In the genomic region with DNA sequence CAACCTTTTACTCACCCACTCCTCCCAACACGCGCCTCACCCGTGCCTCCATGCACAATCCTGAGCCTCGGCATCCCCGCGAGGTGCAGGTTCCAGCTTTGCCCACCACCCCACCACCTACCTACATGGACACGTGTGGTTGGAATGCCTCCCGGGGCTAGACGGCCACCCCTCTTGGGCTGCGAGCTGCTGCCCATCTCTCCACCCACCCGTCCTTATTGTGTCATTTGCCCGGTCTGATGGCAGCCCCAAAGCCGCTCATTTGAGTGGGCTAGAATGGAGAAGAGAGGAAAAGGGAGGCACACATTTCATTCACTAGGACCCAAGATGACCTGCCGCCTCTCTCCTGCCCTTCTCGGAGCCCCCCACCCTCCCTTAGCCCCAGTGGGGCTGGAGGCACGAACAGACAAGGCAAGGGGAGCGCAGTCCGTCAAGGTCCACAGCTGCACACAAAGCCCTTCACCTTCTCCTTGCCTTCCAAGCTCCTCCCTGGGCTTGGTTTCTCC, we compare ENCODE assay signal across 8 cellular contexts. TPM values are rescaled to one million over a fixed set of nuclear protein-coding genes. Genes with fewer than 3 reads are reported as not detected.
DNase-seq lines count a peak whose midpoint lies in the region; ATAC-seq and TF ChIP-seq lines count a peak whose summit lies in the region.

No MANE protein-coding gene starts in this region.

- peaks cover 48% of the 10 kb centered on the region for H3K79me2 ChIP-seq in GM23338 (replicated peaks; ENCODE audit: insufficient read depth)

- H3K4me1 Mint-ChIP-seq in GM23338, result peaks cover 52% of the 10 kb centered on the region

- peak overlapping the region; percentile 94 for H3K27ac ChIP-seq in GM23338 (ENCODE audit: low read depth)
- peak overlapping the region; percentile 93 for H3K27ac ChIP-seq in psoas muscle

- H3K4me2 ChIP-seq in GM23338, result peak overlapping the region; percentile 98

- H3K9me2 ChIP-seq in GM23338 (ENCODE audit: insufficient read depth), result no peaks in the 10 kb centered on the region

- no peak for TF ChIP-seq CTCF in GM23338 (conservative IDR thresholded peaks at IDR 0.05; ENCODE audit: low read depth in 2 of 2)
- no peak for TF ChIP-seq CTCF in foreskin fibroblast (IDR thresholded peaks at IDR 0.05; ENCODE audit: low read depth, low read length)
- no peak for TF ChIP-seq CTCF in psoas muscle (IDR thresholded peaks at IDR 0.05)

- peak overlapping the region; percentile 94 for H3K27ac Mint-ChIP-seq in GM23338

- H3K9me3 ChIP-seq in psoas muscle, result no peaks in the 10 kb centered on the region

- H2AFZ ChIP-seq in GM23338, result no peak overlapping the region

- WGBS in psoas muscle, 3 donors, result 6% methylated on average over 16 to 18 of the region's 18 CpGs

- H3K36me3 ChIP-seq in GM23338 (ENCODE audit: insufficient read depth) (no peaks in the 10 kb centered on the region), psoas muscle (ENCODE audit: insufficient read depth in 1 of 2, low read depth in 1 of 2) (no peaks in the 10 kb centered on the region)

- H3K4me1 ChIP-seq in GM23338 (ENCODE audit: insufficient read depth), result peaks cover 49% of the 10 kb centered on the region
- H3K4me1 ChIP-seq in psoas muscle, result peaks cover 6% of the 10 kb centered on the region

- H3K27me3 ChIP-seq in GM23338 (ENCODE audit: insufficient read depth), result no peaks in the 10 kb centered on the region
- no peaks in the 10 kb centered on the region for H3K27me3 ChIP-seq in psoas muscle (ENCODE audit: insufficient read depth in 3 of 3, low read length in 2 of 3)

- H3K4me3 ChIP-seq in GM23338, result peak overlapping the region; percentile 93
- H3K4me3 ChIP-seq in foreskin fibroblast (ENCODE audit: low read depth in 1 of 2, low read length in 2 of 2), result peak overlapping the region; percentile 90 to 92
- peak overlapping the region; percentile 96 for H3K4me3 ChIP-seq in psoas muscle

- intact Hi-C loops in psoas muscle (cut with DNase I), result no loop called here

- H3K36me3 Mint-ChIP-seq in GM23338 (ENCODE audit: low read depth), result peaks cover 8% of the 10 kb centered on the region

- no peaks in the 10 kb centered on the region for H3K9me3 Mint-ChIP-seq in GM23338

- peak overlapping the region; percentile 91 for H3K4me3 Mint-ChIP-seq in GM23338

- DNase-seq in GM23338 (ENCODE audit: low spot score) (no peak), SW480 (ENCODE audit: low spot score) (peak; percentile 46), foreskin fibroblast (no peak), psoas muscle (peak in 1 of 2 donors; percentile 56), NCI-H1436 (lab: John Stamatoyannopoulos, UW) (no peak), globus pallidus (ENCODE audit: low spot score) (no peak)
- no peak for DNase-seq in stimulated activated CD4-positive, alpha-beta T cell treated with anti-CD3 and anti-CD28 coated beads, Interleukin-2, amount 100 ng/mL, for 24 hours

- H3F3A ChIP-seq in GM23338 (replicated peaks; ENCODE audit: low read depth), result 0 out of 2 replicates have a peak, but pooled peaks cover 4% of the 10 kb centered on the region

- H3K27me3 Mint-ChIP-seq in GM23338 (ENCODE audit: insufficient read depth, low read depth, poor library complexity), result peaks cover 12% of the 10 kb centered on the region

- H4K20me1 ChIP-seq in GM23338 (replicated peaks; ENCODE audit: insufficient read depth), result peaks cover 14% of the 10 kb centered on the region; the same call in 1 of the 2 replicates

- ATAC-seq in GM23338 (peak; percentile 3), psoas muscle (peak in 2 of 4 donors; percentile 16 to 21), GM18907 (IDR thresholded peaks at IDR 0.05; ENCODE audit: unreplicated experiment) (no peak)

TF ChIP-seq in GM23338, 12 proteins besides CTCF, POLR2A, EP300 and RAD21:
- TF ChIP-seq, protein P1, sequence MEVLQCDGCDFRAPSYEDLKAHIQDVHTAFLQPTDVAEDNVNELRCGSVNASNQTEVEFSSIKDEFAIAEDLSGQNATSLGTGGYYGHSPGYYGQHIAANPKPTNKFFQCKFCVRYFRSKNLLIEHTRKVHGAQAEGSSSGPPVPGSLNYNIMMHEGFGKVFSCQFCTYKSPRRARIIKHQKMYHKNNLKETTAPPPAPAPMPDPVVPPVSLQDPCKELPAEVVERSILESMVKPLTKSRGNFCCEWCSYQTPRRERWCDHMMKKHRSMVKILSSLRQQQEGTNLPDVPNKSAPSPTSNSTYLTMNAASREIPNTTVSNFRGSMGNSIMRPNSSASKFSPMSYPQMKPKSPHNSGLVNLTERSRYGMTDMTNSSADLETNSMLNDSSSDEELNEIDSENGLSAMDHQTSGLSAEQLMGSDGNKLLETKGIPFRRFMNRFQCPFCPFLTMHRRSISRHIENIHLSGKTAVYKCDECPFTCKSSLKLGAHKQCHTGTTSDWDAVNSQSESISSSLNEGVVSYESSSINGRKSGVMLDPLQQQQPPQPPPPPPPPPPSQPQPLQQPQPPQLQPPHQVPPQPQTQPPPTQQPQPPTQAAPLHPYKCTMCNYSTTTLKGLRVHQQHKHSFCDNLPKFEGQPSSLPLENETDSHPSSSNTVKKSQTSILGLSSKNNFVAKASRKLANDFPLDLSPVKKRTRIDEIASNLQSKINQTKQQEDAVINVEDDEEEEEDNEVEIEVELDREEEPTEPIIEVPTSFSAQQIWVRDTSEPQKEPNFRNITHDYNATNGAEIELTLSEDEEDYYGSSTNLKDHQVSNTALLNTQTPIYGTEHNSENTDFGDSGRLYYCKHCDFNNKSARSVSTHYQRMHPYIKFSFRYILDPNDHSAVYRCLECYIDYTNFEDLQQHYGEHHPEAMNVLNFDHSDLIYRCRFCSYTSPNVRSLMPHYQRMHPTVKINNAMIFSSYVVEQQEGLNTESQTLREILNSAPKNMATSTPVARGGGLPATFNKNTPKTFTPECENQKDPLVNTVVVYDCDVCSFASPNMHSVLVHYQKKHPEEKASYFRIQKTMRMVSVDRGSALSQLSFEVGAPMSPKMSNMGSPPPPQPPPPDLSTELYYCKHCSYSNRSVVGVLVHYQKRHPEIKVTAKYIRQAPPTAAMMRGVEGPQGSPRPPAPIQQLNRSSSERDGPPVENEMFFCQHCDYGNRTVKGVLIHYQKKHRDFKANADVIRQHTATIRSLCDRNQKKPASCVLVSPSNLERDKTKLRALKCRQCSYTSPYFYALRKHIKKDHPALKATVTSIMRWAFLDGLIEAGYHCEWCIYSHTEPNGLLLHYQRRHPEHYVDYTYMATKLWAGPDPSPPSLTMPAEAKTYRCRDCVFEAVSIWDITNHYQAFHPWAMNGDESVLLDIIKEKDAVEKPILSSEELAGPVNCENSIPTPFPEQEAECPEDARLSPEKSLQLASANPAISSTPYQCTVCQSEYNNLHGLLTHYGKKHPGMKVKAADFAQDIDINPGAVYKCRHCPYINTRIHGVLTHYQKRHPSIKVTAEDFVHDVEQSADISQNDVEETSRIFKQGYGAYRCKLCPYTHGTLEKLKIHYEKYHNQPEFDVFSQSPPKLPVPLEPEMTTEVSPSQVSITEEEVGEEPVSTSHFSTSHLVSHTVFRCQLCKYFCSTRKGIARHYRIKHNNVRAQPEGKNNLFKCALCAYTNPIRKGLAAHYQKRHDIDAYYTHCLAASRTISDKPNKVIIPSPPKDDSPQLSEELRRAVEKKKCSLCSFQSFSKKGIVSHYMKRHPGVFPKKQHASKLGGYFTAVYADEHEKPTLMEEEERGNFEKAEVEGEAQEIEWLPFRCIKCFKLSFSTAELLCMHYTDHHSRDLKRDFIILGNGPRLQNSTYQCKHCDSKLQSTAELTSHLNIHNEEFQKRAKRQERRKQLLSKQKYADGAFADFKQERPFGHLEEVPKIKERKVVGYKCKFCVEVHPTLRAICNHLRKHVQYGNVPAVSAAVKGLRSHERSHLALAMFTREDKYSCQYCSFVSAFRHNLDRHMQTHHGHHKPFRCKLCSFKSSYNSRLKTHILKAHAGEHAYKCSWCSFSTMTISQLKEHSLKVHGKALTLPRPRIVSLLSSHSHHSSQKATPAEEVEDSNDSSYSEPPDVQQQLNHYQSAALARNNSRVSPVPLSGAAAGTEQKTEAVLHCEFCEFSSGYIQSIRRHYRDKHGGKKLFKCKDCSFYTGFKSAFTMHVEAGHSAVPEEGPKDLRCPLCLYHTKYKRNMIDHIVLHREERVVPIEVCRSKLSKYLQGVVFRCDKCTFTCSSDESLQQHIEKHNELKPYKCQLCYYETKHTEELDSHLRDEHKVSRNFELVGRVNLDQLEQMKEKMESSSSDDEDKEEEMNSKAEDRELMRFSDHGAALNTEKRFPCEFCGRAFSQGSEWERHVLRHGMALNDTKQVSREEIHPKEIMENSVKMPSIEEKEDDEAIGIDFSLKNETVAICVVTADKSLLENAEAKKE (CRISPR knock-in tag; IDR thresholded peaks at IDR 0.05), result no peak
- TF ChIP-seq CREB1 (CRISPR knock-in tag; IDR thresholded peaks at IDR 0.05; ENCODE audit: low read depth), result 0 out of 2 replicates have a peak, but pooled peaks have one; percentile 22

RNA-seq across cellular contexts. Expression of a gene that starts 0.8 kb away (rescaled TPM):
- total RNA-seq in GM23338 (2014; rRNA removed; shearing (Covaris generic)), result 30.4 and 32.0 TPM in 2 replicates
- polyA plus RNA-seq in GM23338 (2016; fragmentation: Nextera tagmentation; extraction: Ambion mirVana) (5.2 and 5.4 TPM in 2 replicates), psoas muscle (1 to 10 TPM; 1.3 to 2.2 (median 2.0) TPM)
- total RNA-seq in psoas muscle, result 1 to 10 TPM; 2.9 to 4.9 (median 3.9) TPM
